ENCODE assay signal across 13 cellular contexts in the genomic region with DNA sequence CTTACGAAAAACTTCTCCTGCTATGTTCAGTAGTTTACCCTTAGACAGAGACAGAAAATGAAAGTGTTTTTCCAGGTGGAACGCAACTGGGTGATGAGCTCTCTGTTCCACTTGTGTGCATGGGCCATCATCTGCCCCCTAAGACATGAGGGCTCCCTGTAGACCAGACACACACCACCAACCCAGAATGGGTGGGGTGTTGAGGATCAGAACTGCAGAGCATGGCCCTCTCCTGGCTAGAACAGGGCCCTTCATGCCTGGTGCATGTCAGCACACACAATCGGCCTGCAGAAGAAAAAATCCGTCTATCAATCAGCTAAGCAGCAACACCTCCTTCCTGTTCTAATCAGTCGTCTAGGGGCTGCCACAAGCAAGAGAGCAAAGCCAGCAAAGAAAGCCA.
DNase-seq lines count a peak whose midpoint lies in the region; ATAC-seq and TF ChIP-seq lines count a peak whose summit lies in the region.
"Had no signal": no experiment of that assay in that cellular context is flagged by ENCODE, and none has a peak within 500 bp of the region (broad histone marks: within the 10 kb centered on the region; RNA-seq: fewer than 3 reads in every experiment).

No MANE protein-coding gene starts in this region.

- TF ChIP-seq CTCF in omental fat pad (IDR thresholded peaks at IDR 0.05), result no peak

- POLR2A ChIA-PET in activated CD4-positive, alpha-beta T cell treated with anti-CD3 and anti-CD28 coated beads for 36 hours (lab: Charles Lee), result no interaction called here

- ATAC-seq in activated CD4-positive, alpha-beta T cell treated with anti-CD3 and anti-CD28 coated beads for 36 hours, result peak; percentile 34
- ATAC-seq in GM21786 (IDR thresholded peaks at IDR 0.05; ENCODE audit: unreplicated experiment) (peak; percentile 58), omental fat pad (ENCODE audit: low FRiP score) (no peak)
- ATAC-seq in stimulated activated naive CD8-positive, alpha-beta T cell treated with anti-CD3 and anti-CD28 coated beads, Interleukin-15, amount 100 ng/mL, for 72 hours, result peak; percentile 54
- ATAC-seq: right cardiac atrium had no signal

- no peak for DNase-seq in activated CD4-positive, alpha-beta T cell treated with anti-CD3 and anti-CD28 coated beads for 36 hours
- DNase-seq in activated CD4-positive, alpha-beta T cell treated with anti-CD3 and anti-CD28 coated beads for 48 hours, result no peak
- DNase-seq in NAMALWA (ENCODE audit: low spot score), result peak; percentile 9
- no peak for DNase-seq in stimulated activated naive CD8-positive, alpha-beta T cell treated with anti-CD3 and anti-CD28 coated beads, Interleukin-15, amount 100 ng/mL, for 72 hours
- no peak for DNase-seq in NCI-H748 treated with DMSO at 0.1 percent for 48 hours (lab: John Stamatoyannopoulos, UW)
- DNase-seq in omental fat pad (ENCODE audit: low spot score), result no peak
- no peak for DNase-seq in hypothalamus (lab: John Stamatoyannopoulos, UW)
- DNase-seq: activated CD4-positive, alpha-beta T cell treated with anti-CD3 and anti-CD28 coated beads, Interleukin-2, amount 10 ng/mL, durations not matched to agents 7 days and 5 days; activated gamma-delta T cell; HFFc6; NCI-H1092 treated with DMSO at 0.1 percent for 48 hours; right cardiac atrium had no signal

- CTCF ChIA-PET in activated CD4-positive, alpha-beta T cell treated with anti-CD3 and anti-CD28 coated beads for 36 hours (lab: Charles Lee), result interaction anchor here (1.0 to 1.2 kb wide), 3 partner anchors 12 to 26 kb away, joined by 3 to 4 read pairs (median 3); no protein-coding TSS in a partner anchor

- no peaks in the 10 kb centered on the region for H3K36me3 Mint-ChIP-seq in activated CD4-positive, alpha-beta T cell treated with anti-CD3 and anti-CD28 coated beads for 36 hours (ENCODE audit: low read depth)

- H3K27me3 Mint-ChIP-seq in activated CD4-positive, alpha-beta T cell treated with anti-CD3 and anti-CD28 coated beads for 36 hours, result peaks cover 20% of the 10 kb centered on the region
- peaks cover 9% of the 10 kb centered on the region for H3K27me3 Mint-ChIP-seq in stimulated activated naive CD8-positive, alpha-beta T cell treated with anti-CD3 and anti-CD28 coated beads, Interleukin-15, amount 100 ng/mL, for 72 hours
- H3K27me3 Mint-ChIP-seq: activated CD4-positive, alpha-beta T cell treated with anti-CD3 and anti-CD28 coated beads, Interleukin-2, amount 10 ng/mL, durations not matched to agents 7 days and 5 days had no signal

- intact Hi-C loops in activated CD4-positive, alpha-beta T cell treated with anti-CD3 and anti-CD28 coated beads for 36 hours (cut with DNase I, micrococcal nuclease), result loop anchor here in 1 of 2 experiments (10.0 kb wide), 1 partner anchor 1426 kb away; no protein-coding TSS in a partner anchor

- no peak overlapping the region for H3K4me3 Mint-ChIP-seq in activated CD4-positive, alpha-beta T cell treated with anti-CD3 and anti-CD28 coated beads for 36 hours
- peak overlapping the region in 1 of 2 donors; percentile 29 for H3K4me3 Mint-ChIP-seq in stimulated activated naive CD8-positive, alpha-beta T cell treated with anti-CD3 and anti-CD28 coated beads, Interleukin-15, amount 100 ng/mL, for 72 hours
- H3K4me3 Mint-ChIP-seq: activated CD4-positive, alpha-beta T cell treated with anti-CD3 and anti-CD28 coated beads, Interleukin-2, amount 10 ng/mL, durations not matched to agents 7 days and 5 days; HFFc6 had no signal

- H3K4me1 Mint-ChIP-seq in activated CD4-positive, alpha-beta T cell treated with anti-CD3 and anti-CD28 coated beads for 36 hours, result peaks cover 34% of the 10 kb centered on the region
- H3K4me1 Mint-ChIP-seq in stimulated activated naive CD8-positive, alpha-beta T cell treated with anti-CD3 and anti-CD28 coated beads, Interleukin-15, amount 100 ng/mL, for 72 hours, result peaks cover 63% of the 10 kb centered on the region

- H3K9me3 Mint-ChIP-seq in activated CD4-positive, alpha-beta T cell treated with anti-CD3 and anti-CD28 coated beads for 36 hours (ENCODE audit: low read depth), result no peaks in the 10 kb centered on the region
- H3K9me3 Mint-ChIP-seq in stimulated activated naive CD8-positive, alpha-beta T cell treated with anti-CD3 and anti-CD28 coated beads, Interleukin-15, amount 100 ng/mL, for 72 hours, result no peaks in the 10 kb centered on the region
- H3K9me3 Mint-ChIP-seq: activated CD4-positive, alpha-beta T cell treated with anti-CD3 and anti-CD28 coated beads, Interleukin-2, amount 10 ng/mL, durations not matched to agents 7 days and 5 days; HFFc6 had no signal

- no peak overlapping the region for H3K27ac Mint-ChIP-seq in activated CD4-positive, alpha-beta T cell treated with anti-CD3 and anti-CD28 coated beads for 36 hours
- H3K27ac Mint-ChIP-seq in stimulated activated naive CD8-positive, alpha-beta T cell treated with anti-CD3 and anti-CD28 coated beads, Interleukin-15, amount 100 ng/mL, for 72 hours, result no peak overlapping the region
- H3K27ac Mint-ChIP-seq: activated CD4-positive, alpha-beta T cell treated with anti-CD3 and anti-CD28 coated beads, Interleukin-2, amount 10 ng/mL, durations not matched to agents 7 days and 5 days had no signal
